In the genomic region with DNA sequence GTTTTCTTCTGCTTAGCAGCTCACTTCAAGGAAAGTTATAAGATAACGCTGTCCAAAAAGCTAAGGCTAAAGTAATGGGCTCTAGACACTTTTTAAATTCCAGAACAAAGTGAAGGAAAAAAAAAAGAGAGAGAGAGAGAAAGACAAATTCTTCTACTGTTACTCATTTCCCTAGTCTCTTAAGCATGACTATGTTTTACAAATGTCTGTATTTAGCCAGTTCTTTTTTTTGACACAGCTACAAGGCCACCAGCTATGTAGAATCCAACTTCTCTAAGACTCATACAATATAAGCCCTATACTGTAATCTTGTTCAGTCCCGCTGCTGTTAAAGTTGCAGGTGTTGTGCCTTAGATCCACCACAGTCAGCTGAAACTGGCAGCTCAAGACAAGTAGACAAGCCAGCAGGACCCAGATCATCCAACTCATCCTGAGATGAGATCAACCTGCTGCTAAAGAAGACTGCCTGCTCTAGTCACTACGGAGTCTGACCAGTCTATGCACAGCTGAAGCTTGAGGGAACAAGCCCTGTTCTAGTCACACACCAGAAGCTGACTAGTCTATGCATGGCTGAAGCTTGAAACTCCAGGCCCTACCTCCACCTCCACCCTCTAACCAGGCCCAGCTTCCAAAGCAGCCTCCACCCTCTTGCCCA, we compare ENCODE assay signal across 15 cellular contexts. TPM values are rescaled to one million over a fixed set of nuclear protein-coding genes. Genes with fewer than 3 reads are reported as not detected.
DNase-seq lines count a peak whose midpoint lies in the region; TF ChIP-seq lines count a peak whose summit lies in the region.
"Had no signal": no experiment of that assay in that cellular context is flagged by ENCODE, and none has a peak within 500 bp of the region (broad histone marks: within the 10 kb centered on the region; RNA-seq: fewer than 3 reads in every experiment).

No MANE protein-coding gene starts in this region.

- H2BK120ac ChIP-seq in mesendoderm (ENCODE audit: low read depth, low read length): no peak overlapping the region

- H3K27me3 ChIP-seq in mesendoderm (ENCODE audit: insufficient read depth, low read length, poor library complexity): no peaks in the 10 kb centered on the region
- H3K27me3 ChIP-seq in PC-9 (ENCODE audit: insufficient read depth, low read depth): no peaks in the 10 kb centered on the region
- H3K27me3 ChIP-seq: BLaER1 treated with 17β-estradiol and CSF1 and Interleukin-3, amounts not matched to agents 10 nM and 100 nM had no signal

- no peaks in the 10 kb centered on the region for H4K20me1 ChIP-seq in PC-9 (ENCODE audit: insufficient read depth)
- H4K20me1 ChIP-seq: BLaER1 treated with 17β-estradiol and CSF1 and Interleukin-3, amounts not matched to agents 10 nM and 100 nM had no signal

- H3K23ac ChIP-seq in mesendoderm (ENCODE audit: low read length): no peak overlapping the region

- H3K36me3 ChIP-seq in mesendoderm (ENCODE audit: control insufficient read depth, insufficient read depth, low read length) (peaks cover 7% of the 10 kb centered on the region), PC-9 (ENCODE audit: low read depth) (peaks cover 10% of the 10 kb centered on the region)

- CTCF ChIA-PET in PC-9 (lab: Charles Lee): no interaction called here

- TF ChIP-seq CTCF in astrocyte of the spinal cord (IDR thresholded peaks at IDR 0.05; ENCODE audit: low read depth, low read length): no peak
- TF ChIP-seq CTCF in PC-9 (conservative IDR thresholded peaks at IDR 0.05): no peak

- intact Hi-C loops in PC-9 (cut with micrococcal nuclease; ENCODE audit: unreplicated experiment): no loop called here

- POLR2A ChIA-PET in PC-9 (lab: Charles Lee; ENCODE audit: unreplicated experiment): no interaction called here

- no TSS peak for BruUV-seq in PC-9 (replicated peaks; lab: Mats Ljungman, UMichigan)

- H2BK15ac ChIP-seq in mesendoderm (replicated peaks; ENCODE audit: low read depth): no peak overlapping the region

- H3K9ac ChIP-seq in mesendoderm (ENCODE audit: low read length): no peak overlapping the region
- H3K9ac ChIP-seq: BLaER1 treated with 17β-estradiol and CSF1 and Interleukin-3, amounts not matched to agents 10 nM and 100 nM had no signal

- no peak overlapping the region for H2BK5ac ChIP-seq in mesendoderm (ENCODE audit: low read length)

- H3K4ac ChIP-seq in mesendoderm (ENCODE audit: low read depth, low read length): no peak overlapping the region

- no peak overlapping the region for H3K18ac ChIP-seq in mesendoderm (ENCODE audit: low read length)

- H3F3A ChIP-seq in PC-9 (ENCODE audit: insufficient read depth, low read depth): peaks cover 5% of the 10 kb centered on the region; the same call in 1 of the 2 replicates

- H3K56ac ChIP-seq in mesendoderm (ENCODE audit: low read length): no peak overlapping the region

- H2AFZ ChIP-seq in PC-9: no peak overlapping the region

- H4K5ac ChIP-seq in mesendoderm (ENCODE audit: low read length): no peak overlapping the region

- no CpG with 5 or more reads among the region's 3 CpGs for WGBS in mesendoderm (ENCODE audit: extremely low coverage, insufficient coverage, low lambda C conversion rate)

- no peaks in the 10 kb centered on the region for H3K79me1 ChIP-seq in mesendoderm (ENCODE audit: low read length)

- in situ Hi-C loops in astrocyte of the spinal cord (cut with HindIII; ENCODE audit: low sequenced_read_pairs): no loop called here

- H4K8ac ChIP-seq in mesendoderm (ENCODE audit: low read depth, low read length): no peak overlapping the region

- DNase-seq in HCEC 1CT: peak; percentile 26
- DNase-seq in astrocyte of the spinal cord (ENCODE audit: low read depth, low spot score): peak; percentile 52
- DNase-seq in islet precursor cell: peak; percentile 57
- DNase-seq in stromal cell of bone marrow (ENCODE audit: low read depth): peak; percentile 7
- no peak for DNase-seq in HuH-7 (ENCODE audit: low spot score)
- DNase-seq in mesendoderm: no peak
- no peak for DNase-seq in PC-9
- no peak for DNase-seq in NOMO-1 treated with dmso at 0.1 percent for 144 hours (lab: John Stamatoyannopoulos, UW; ENCODE audit: unreplicated experiment)
- DNase-seq: activated naive CD4-positive, alpha-beta T cell treated with anti-CD3 and anti-CD28 coated beads for 36 hours; cerebellar nuclear complex; DMS79 treated with DMSO at 0.1 percent for 48 hours; hippocampal formation; NCI-H748 treated with DMSO at 0.1 percent for 48 hours; psoas muscle had no signal

- H3K9me2 ChIP-seq in PC-9 (ENCODE audit: insufficient read depth): no peaks in the 10 kb centered on the region

- H3K4me1 ChIP-seq in mesendoderm (ENCODE audit: control insufficient read depth, low read depth, low read length) (no peaks in the 10 kb centered on the region), PC-9 (replicated peaks; ENCODE audit: insufficient read depth) (no peaks in the 10 kb centered on the region)
- H3K4me1 ChIP-seq: BLaER1 treated with 17β-estradiol and CSF1 and Interleukin-3, amounts not matched to agents 10 nM and 100 nM; psoas muscle had no signal

- no peak overlapping the region for H2AK5ac ChIP-seq in mesendoderm (ENCODE audit: low read length)

- H3K27ac ChIP-seq in mesendoderm (ENCODE audit: low read depth, low read length): no peak overlapping the region
- H3K27ac ChIP-seq in PC-9: no peak overlapping the region
- H3K27ac ChIP-seq: BLaER1 treated with 17β-estradiol and CSF1 and Interleukin-3, amounts not matched to agents 10 nM and 100 nM; psoas muscle had no signal

- H3K4me2 ChIP-seq in mesendoderm (ENCODE audit: low read length): no peak overlapping the region
- no peak overlapping the region for H3K4me2 ChIP-seq in PC-9
- H3K4me2 ChIP-seq: BLaER1 treated with 17β-estradiol and CSF1 and Interleukin-3, amounts not matched to agents 10 nM and 100 nM had no signal

- no peak overlapping the region for H3K4me3 ChIP-seq in astrocyte of the spinal cord (ENCODE audit: low read depth, low read length)
- no peak overlapping the region for H3K4me3 ChIP-seq in mesendoderm (ENCODE audit: low read length)
- H3K4me3 ChIP-seq in PC-9: no peak overlapping the region
- H3K4me3 ChIP-seq: BLaER1 treated with 17β-estradiol and CSF1 and Interleukin-3, amounts not matched to agents 10 nM and 100 nM; psoas muscle had no signal

- H3K9me3 ChIP-seq in PC-9 (ENCODE audit: insufficient read depth, low read depth): peaks cover 9% of the 10 kb centered on the region; the same call in 1 of the 2 replicates

- H3K79me2 ChIP-seq in mesendoderm (ENCODE audit: control insufficient read depth, insufficient read depth, low read length) (no peaks in the 10 kb centered on the region), PC-9 (ENCODE audit: low read depth) (no peaks in the 10 kb centered on the region)

RNA-seq across cellular contexts. Expression of a gene that starts 10.3 kb away (rescaled TPM):
- 14.9 TPM for polyA plus RNA-seq in mesendoderm (2013, experiment 1 of 2)
- polyA plus RNA-seq in mesendoderm (2013, experiment 2 of 2): 14.0 TPM
- 54.6 and 60.6 TPM in 2 replicates for total RNA-seq in PC-9 (2021)

Comparison
In these comparisons a context has a peak if more than half of its experiments do, and no peak if none do; other contexts are left out.
1. DNase-seq: peak in HCEC 1CT (single experiment), astrocyte of the spinal cord (single experiment), islet precursor cell (single experiment) and stromal cell of bone marrow (single experiment); none in HuH-7 (single experiment), mesendoderm (single experiment), PC-9 (0 of 2) and NOMO-1 treated with dmso at 0.1 percent for 144 hours (single experiment).